In the genomic region with DNA sequence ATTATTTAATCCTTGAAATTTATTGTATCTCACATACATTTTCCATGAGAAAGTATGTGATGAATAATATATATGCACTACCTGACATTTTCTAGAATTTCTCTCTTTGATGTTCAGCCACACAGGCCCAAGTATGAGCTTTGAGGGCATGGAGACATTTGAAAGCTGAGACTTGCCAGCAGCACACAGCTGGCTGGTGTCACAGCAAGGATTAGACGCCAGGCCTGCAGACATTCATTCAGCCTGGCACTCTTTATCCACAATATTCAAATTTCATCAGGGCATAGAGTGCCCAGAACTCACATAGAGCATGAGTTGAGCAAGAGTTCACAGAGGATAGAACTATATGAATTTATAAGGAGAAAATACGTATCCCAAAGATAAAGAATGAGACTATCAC, we compare ENCODE assay signal across 28 cellular contexts.
"Had no signal": no experiment of that assay in that cellular context is flagged by ENCODE, and none has a peak within 500 bp of the region (broad histone marks: within the 10 kb centered on the region; RNA-seq: fewer than 3 reads in every experiment).

No MANE protein-coding gene starts in this region.

- H3K9me3 Mint-ChIP-seq: activated CD4-positive, alpha-beta T cell treated with anti-CD3 and anti-CD28 coated beads, Interleukin-2, amount 10 ng/mL, durations not matched to agents 7 days and 5 days; activated naive CD4-positive, alpha-beta T cell treated with anti-CD3 and anti-CD28 coated beads, Interleukin-2, amount 10 ng/mL, durations not matched to agents 7 days and 5 days; activated naive CD8-positive, alpha-beta T cell treated with anti-CD3 and anti-CD28 coated beads, Interleukin-2, amount 10 ng/mL, durations not matched to agents 7 days and 5 days; brain had no signal

- H3K27ac Mint-ChIP-seq: activated CD4-positive, alpha-beta memory T cell treated with anti-CD3 and anti-CD28 coated beads, Interleukin-2, amount 10 ng/mL, durations not matched to agents 7 days and 5 days; activated CD4-positive, alpha-beta T cell treated with anti-CD3 and anti-CD28 coated beads for 36 hours; activated CD4-positive, alpha-beta T cell treated with anti-CD3 and anti-CD28 coated beads, Interleukin-2, amount 10 ng/mL, durations not matched to agents 7 days and 5 days; activated naive CD4-positive, alpha-beta T cell treated with anti-CD3 and anti-CD28 coated beads, Interleukin-2, amount 10 ng/mL, durations not matched to agents 7 days and 5 days; activated naive CD4-positive, alpha-beta T cell treated with anti-CD3 and anti-CD28 coated beads, Interleukin-2, amount 50 U/mL, for 72 hours; activated naive CD8-positive, alpha-beta T cell treated with anti-CD3 and anti-CD28 coated beads, Interleukin-2, amount 10 ng/mL, durations not matched to agents 7 days and 5 days; activated T-cell treated with anti-CD3 and anti-CD28 coated beads, Interleukin-2, amount 50 U/mL, for 24 hours; activated T-cell treated with anti-CD3 and anti-CD28 coated beads, Interleukin-2, amount 50 U/mL, for 72 hours had no signal

- H3K9me3 ChIP-seq: ascending aorta, breast epithelium, colonic mucosa, esophagus squamous epithelium had no signal

- H3K4me3 Mint-ChIP-seq: activated CD4-positive, alpha-beta memory T cell treated with anti-CD3 and anti-CD28 coated beads, Interleukin-2, amount 10 ng/mL, durations not matched to agents 7 days and 5 days; activated CD4-positive, alpha-beta T cell treated with anti-CD3 and anti-CD28 coated beads for 36 hours; activated CD4-positive, alpha-beta T cell treated with anti-CD3 and anti-CD28 coated beads, Interleukin-2, amount 10 ng/mL, durations not matched to agents 7 days and 5 days; activated naive CD4-positive, alpha-beta T cell treated with anti-CD3 and anti-CD28 coated beads, Interleukin-2, amount 10 ng/mL, durations not matched to agents 7 days and 5 days; activated naive CD8-positive, alpha-beta T cell treated with anti-CD3 and anti-CD28 coated beads, Interleukin-2, amount 10 ng/mL, durations not matched to agents 7 days and 5 days; activated T-cell treated with anti-CD3 and anti-CD28 coated beads, Interleukin-2, amount 50 U/mL, for 24 hours; activated T-cell treated with anti-CD3 and anti-CD28 coated beads, Interleukin-2, amount 50 U/mL, for 72 hours; brain had no signal

- H3K27me3 Mint-ChIP-seq: activated CD4-positive, alpha-beta memory T cell treated with anti-CD3 and anti-CD28 coated beads, Interleukin-2, amount 10 ng/mL, durations not matched to agents 7 days and 5 days; activated CD4-positive, alpha-beta T cell treated with anti-CD3 and anti-CD28 coated beads for 36 hours; activated CD4-positive, alpha-beta T cell treated with anti-CD3 and anti-CD28 coated beads, Interleukin-2, amount 10 ng/mL, durations not matched to agents 7 days and 5 days; activated naive CD4-positive, alpha-beta T cell treated with anti-CD3 and anti-CD28 coated beads, Interleukin-2, amount 10 ng/mL, durations not matched to agents 7 days and 5 days; activated naive CD8-positive, alpha-beta T cell treated with anti-CD3 and anti-CD28 coated beads, Interleukin-2, amount 10 ng/mL, durations not matched to agents 7 days and 5 days; activated T-cell treated with anti-CD3 and anti-CD28 coated beads, Interleukin-2, amount 50 U/mL, for 24 hours; brain had no signal

- H3K4me1 Mint-ChIP-seq: activated CD4-positive, alpha-beta memory T cell treated with anti-CD3 and anti-CD28 coated beads, Interleukin-2, amount 10 ng/mL, durations not matched to agents 7 days and 5 days; activated CD4-positive, alpha-beta T cell treated with anti-CD3 and anti-CD28 coated beads for 36 hours; activated CD4-positive, alpha-beta T cell treated with anti-CD3 and anti-CD28 coated beads, Interleukin-2, amount 10 ng/mL, durations not matched to agents 7 days and 5 days; activated naive CD4-positive, alpha-beta T cell treated with anti-CD3 and anti-CD28 coated beads, Interleukin-2, amount 10 ng/mL, durations not matched to agents 7 days and 5 days; activated naive CD8-positive, alpha-beta T cell treated with anti-CD3 and anti-CD28 coated beads, Interleukin-2, amount 10 ng/mL, durations not matched to agents 7 days and 5 days had no signal

- ATAC-seq: activated CD4-positive, alpha-beta T cell treated with anti-CD3 and anti-CD28 coated beads for 36 hours; activated naive CD4-positive, alpha-beta T cell treated with anti-CD3 and anti-CD28 coated beads, Interleukin-2, amount 50 U/mL, for 72 hours; activated T-cell treated with anti-CD3 and anti-CD28 coated beads, Interleukin-2, amount 50 U/mL, for 72 hours had no signal

- H3K36me3 ChIP-seq: ascending aorta, breast epithelium, cardiac muscle cell, colonic mucosa, esophagus squamous epithelium had no signal

- H3K36me3 Mint-ChIP-seq: activated naive CD4-positive, alpha-beta T cell treated with anti-CD3 and anti-CD28 coated beads, Interleukin-2, amount 10 ng/mL, durations not matched to agents 7 days and 5 days; activated naive CD4-positive, alpha-beta T cell treated with anti-CD3 and anti-CD28 coated beads, Interleukin-2, amount 50 U/mL, for 72 hours; activated naive CD8-positive, alpha-beta T cell treated with anti-CD3 and anti-CD28 coated beads, Interleukin-2, amount 10 ng/mL, durations not matched to agents 7 days and 5 days; brain had no signal

- H3K27ac ChIP-seq: ascending aorta, breast epithelium, cardiac muscle cell, colonic mucosa, epithelial cell of prostate, esophagus squamous epithelium had no signal

- H3K4me3 ChIP-seq: ascending aorta, breast epithelium, cardiac muscle cell, colonic mucosa, esophagus squamous epithelium had no signal

- DNase-seq: activated CD4-positive, alpha-beta memory T cell treated with anti-CD3 and anti-CD28 coated beads, Interleukin-2, amount 10 ng/mL, durations not matched to agents 7 days and 5 days; activated CD4-positive, alpha-beta T cell treated with anti-CD3 and anti-CD28 coated beads for 36 hours; activated CD4-positive, alpha-beta T cell treated with anti-CD3 and anti-CD28 coated beads, Interleukin-2, amount 10 ng/mL, durations not matched to agents 7 days and 5 days; activated CD4-positive, alpha-beta T cell treated with anti-CD3 and anti-CD28 coated beads, Interleukin-2, amount 50 U/mL, for 4 hours; activated CD4-positive, CD25-positive, alpha-beta regulatory T cell; activated CD4-positive, CD25-positive, alpha-beta regulatory T cell treated with anti-CD3 and anti-CD28 coated beads, Interleukin-2, amount 50 U/mL, for 72 hours; activated CD8-positive, alpha-beta memory T cell treated with anti-CD3 and anti-CD28 coated beads, Interleukin-2, amount 50 U/mL, for 48 hours; activated gamma-delta T cell; activated naive CD4-positive, alpha-beta T cell; activated naive CD4-positive, alpha-beta T cell treated with anti-CD3 and anti-CD28 coated beads, Interleukin-2, amount 10 ng/mL, durations not matched to agents 7 days and 5 days; activated naive CD8-positive, alpha-beta T cell treated with anti-CD3 and anti-CD28 coated beads, Interleukin-2, amount 10 ng/mL, durations not matched to agents 7 days and 5 days; activated T-cell treated with anti-CD3 and anti-CD28 coated beads for 4 hours; activated T-cell treated with anti-CD3 and anti-CD28 coated beads, Interleukin-2, amount 50 U/mL, for 24 hours; activated T-cell treated with anti-CD3 and anti-CD28 coated beads, Interleukin-2, amount 50 U/mL, for 72 hours; central memory CD4-positive, alpha-beta T cell; cerebellar nuclear complex; colonic mucosa; effector CD8-positive, alpha-beta T cell; esophagus squamous epithelium; foreskin melanocyte; head of caudate nucleus; T-helper 2 cell had no signal

- H3K4me1 ChIP-seq: ascending aorta, breast epithelium, colonic mucosa, esophagus squamous epithelium had no signal

- H3K27me3 ChIP-seq: ascending aorta, breast epithelium, cardiac muscle cell, colonic mucosa, esophagus squamous epithelium had no signal
